In the genomic region with DNA sequence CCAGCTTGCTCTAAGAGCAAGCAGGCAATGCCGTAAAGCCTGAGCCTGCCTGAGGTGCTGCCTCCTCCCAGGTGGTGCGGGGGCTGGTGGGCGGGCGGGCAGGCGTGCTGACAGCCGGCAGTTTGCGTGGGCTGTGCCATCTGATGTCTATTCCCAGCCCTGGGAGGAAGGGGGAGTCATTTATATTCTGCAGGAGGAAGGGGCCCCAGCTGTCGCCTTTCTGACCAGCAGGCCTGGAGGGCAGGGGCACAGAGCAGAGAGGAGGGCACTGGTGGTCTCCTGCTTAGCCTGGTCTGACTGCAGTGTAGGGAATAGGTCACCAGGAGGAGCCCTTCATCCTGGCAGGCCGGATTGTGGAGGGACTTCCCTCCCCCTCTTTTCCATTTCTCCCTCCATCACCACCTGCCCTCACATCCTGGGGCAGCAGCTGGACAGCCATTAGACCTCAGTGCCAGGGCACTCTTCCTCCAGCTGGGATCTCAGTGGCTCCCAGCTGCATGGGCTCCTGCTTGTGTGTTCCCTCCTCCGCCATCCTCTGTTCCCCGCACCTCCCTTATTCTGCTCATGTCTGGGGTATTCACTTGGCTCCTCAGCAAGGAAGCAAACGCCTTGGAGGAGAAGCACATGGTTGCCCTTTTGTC, we compare ENCODE assay signal across 8 cellular contexts. TPM values are rescaled to one million over a fixed set of nuclear protein-coding genes. Genes with fewer than 3 reads are reported as not detected.
A peak's percentile ranks its signal among the peaks of the same experiment; 100 is the strongest.
DNase-seq lines count a peak whose midpoint lies in the region; ATAC-seq and TF ChIP-seq lines count a peak whose summit lies in the region.

No MANE protein-coding gene starts in this region.

- no peaks in the 10 kb centered on the region for H3K9me3 ChIP-seq in right atrium auricular region

- H3K27me3 ChIP-seq in right atrium auricular region = no peaks in the 10 kb centered on the region

- no peak overlapping the region for H3K27ac ChIP-seq in VCaP
- no peak overlapping the region for H3K27ac ChIP-seq in right atrium auricular region

- H3K4me1 Mint-ChIP-seq in Calu3 (ENCODE audit: low read depth, unreplicated experiment) (peaks cover 7% of the 10 kb centered on the region), endothelial cell (ENCODE audit: unreplicated experiment) (peaks cover 2% of the 10 kb centered on the region)

- H3K4me1 ChIP-seq in right atrium auricular region = peaks cover 0 to 23% of the 10 kb centered on the region in 2 donors

- H3K27ac Mint-ChIP-seq in Calu3 (ENCODE audit: unreplicated experiment) = no peak overlapping the region
- H3K27ac Mint-ChIP-seq in endothelial cell (ENCODE audit: unreplicated experiment) = no peak overlapping the region

- peaks cover 16% of the 10 kb centered on the region for H3K36me3 ChIP-seq in right atrium auricular region

- TF ChIP-seq RAD21 in Ishikawa (IDR thresholded peaks at IDR 0.05; ENCODE audit: low read depth) = peak; percentile 48

- H3K36me3 Mint-ChIP-seq in Calu3 (ENCODE audit: insufficient read depth, unreplicated experiment) (peaks cover 14% of the 10 kb centered on the region), endothelial cell (ENCODE audit: low read depth, unreplicated experiment) (peaks cover 13% of the 10 kb centered on the region)

- H3K27me3 Mint-ChIP-seq in Calu3 (ENCODE audit: unreplicated experiment) (no peaks in the 10 kb centered on the region), endothelial cell (ENCODE audit: unreplicated experiment) (peaks cover 2% of the 10 kb centered on the region)

- no peaks in the 10 kb centered on the region for H3K9me3 Mint-ChIP-seq in Calu3 (ENCODE audit: low read depth, unreplicated experiment)
- no peaks in the 10 kb centered on the region for H3K9me3 Mint-ChIP-seq in endothelial cell (ENCODE audit: unreplicated experiment)

- H3K4me3 Mint-ChIP-seq in Calu3 (ENCODE audit: low read depth, unreplicated experiment) (no peak overlapping the region), endothelial cell (ENCODE audit: unreplicated experiment) (no peak overlapping the region)

- TF ChIP-seq CTCF in Calu3 (IDR thresholded peaks at IDR 0.05; ENCODE audit: unreplicated experiment) = peak; percentile 40
- peak; percentile 74 for TF ChIP-seq CTCF in VCaP (conservative IDR thresholded peaks at IDR 0.05)
- TF ChIP-seq CTCF in endothelial cell (IDR thresholded peaks at IDR 0.05; ENCODE audit: unreplicated experiment) = peak; percentile 61
- TF ChIP-seq CTCF in retinal pigment epithelial cell (conservative IDR thresholded peaks at IDR 0.05; ENCODE audit: low read depth, low read length) = peak; percentile 73
- peak in 1 of 2 donors; percentile 65 for TF ChIP-seq CTCF in right atrium auricular region (IDR thresholded peaks at IDR 0.05)

- no peak for TF ChIP-seq EP300 in Ishikawa (IDR thresholded peaks at IDR 0.05; ENCODE audit: borderline replicate concordance)

- DNase-seq in Calu3 = peak; percentile 24
- DNase-seq in endothelial cell (ENCODE audit: low spot score) = peak; percentile 69
- DNase-seq in retinal pigment epithelial cell (ENCODE audit: low read depth) = no peak
- DNase-seq in right atrium auricular region (ENCODE audit: low spot score) = no peak

- no peak overlapping the region for H3K4me3 ChIP-seq in retinal pigment epithelial cell (ENCODE audit: low read length)
- H3K4me3 ChIP-seq in right atrium auricular region = no peak overlapping the region

- intact Hi-C loops in Calu3 (cut with micrococcal nuclease; ENCODE audit: unreplicated experiment) = no loop called here

- no TSS peak for BruUV-seq in Calu3 (replicated peaks; lab: Mats Ljungman, UMichigan)

- ATAC-seq in GM21390 (IDR thresholded peaks at IDR 0.05; ENCODE audit: unreplicated experiment) = no peak
- no peak for ATAC-seq in GM21737 (IDR thresholded peaks at IDR 0.05; ENCODE audit: unreplicated experiment)

- CTCF ChIA-PET in Calu3 (lab: Charles Lee) = interaction anchor here (1.2 to 2.2 kb wide), 3 partner anchors 32 to 35 kb away, joined by 4 to 15 read pairs (median 4); no protein-coding TSS in a partner anchor

TF ChIP-seq in Ishikawa, 13 proteins besides CTCF, POLR2A, EP300 and RAD21:
- TF ChIP-seq YY1 (IDR thresholded peaks at IDR 0.05; ENCODE audit: low read depth) (no peak), EGR1 (IDR thresholded peaks at IDR 0.05) (no peak), TCF12 (IDR thresholded peaks at IDR 0.05; ENCODE audit: low read depth) (no peak), TAF1 (IDR thresholded peaks at IDR 0.05; ENCODE audit: low read depth) (no peak)
- TF ChIP-seq, protein P1, sequence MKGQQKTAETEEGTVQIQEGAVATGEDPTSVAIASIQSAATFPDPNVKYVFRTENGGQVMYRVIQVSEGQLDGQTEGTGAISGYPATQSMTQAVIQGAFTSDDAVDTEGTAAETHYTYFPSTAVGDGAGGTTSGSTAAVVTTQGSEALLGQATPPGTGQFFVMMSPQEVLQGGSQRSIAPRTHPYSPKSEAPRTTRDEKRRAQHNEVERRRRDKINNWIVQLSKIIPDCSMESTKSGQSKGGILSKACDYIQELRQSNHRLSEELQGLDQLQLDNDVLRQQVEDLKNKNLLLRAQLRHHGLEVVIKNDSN (IDR thresholded peaks at IDR 0.05) = no peak

RNA-seq across cellular contexts. Expression of a gene that starts 4.4 kb away (rescaled TPM):
- total RNA-seq in Calu3 (2022) (9.0 and 9.6 TPM in 2 replicates), endothelial cell (ENCODE audit: unreplicated experiment) (7.8 TPM), right atrium auricular region (1 to 10 TPM; 2.6 to 6.9 TPM)

RNA-seq across cellular contexts. Expression of a gene that starts 11.2 kb away (rescaled TPM):
- 1.3 and 1.5 TPM in 2 replicates for total RNA-seq in Calu3 (2022)
- total RNA-seq in endothelial cell (ENCODE audit: unreplicated experiment) = 1.2 TPM
- total RNA-seq in right atrium auricular region = 10 to 100 TPM; 11.0 to 15.1 TPM

RNA-seq across cellular contexts. Expression of a gene that starts 14.6 kb away (rescaled TPM):
- total RNA-seq in Calu3 (2022) (4.3 and 4.5 TPM in 2 replicates), endothelial cell (ENCODE audit: unreplicated experiment) (3.2 TPM), right atrium auricular region (1 to 10 TPM; 2.4 to 3.5 TPM)

RNA-seq across cellular contexts. Expression of a gene that starts 31.9 kb away (rescaled TPM):
- total RNA-seq in Calu3 (2022) (0.20 TPM in 1 of 2 replicates, not detected in the other), endothelial cell (ENCODE audit: unreplicated experiment) (not detected), right atrium auricular region (1 to 10 TPM; 4.7 to 9.6 TPM)

RNA-seq across cellular contexts. Expression of a gene that starts 41.4 kb away (rescaled TPM):
- total RNA-seq in Calu3 (2022) (not detected in 2 replicates), endothelial cell (ENCODE audit: unreplicated experiment) (not detected), right atrium auricular region (under 1 TPM; 0.11 to 0.16 TPM)

Comparison
In these comparisons a context has a peak if more than half of its experiments do, and no peak if none do; other contexts are left out.
1. DNase-seq: peak in Calu3 (single experiment) and endothelial cell (single experiment); none in retinal pigment epithelial cell (single experiment) and right atrium auricular region (single experiment).